8 cellular contexts compared by ENCODE assay signal in the genomic region with DNA sequence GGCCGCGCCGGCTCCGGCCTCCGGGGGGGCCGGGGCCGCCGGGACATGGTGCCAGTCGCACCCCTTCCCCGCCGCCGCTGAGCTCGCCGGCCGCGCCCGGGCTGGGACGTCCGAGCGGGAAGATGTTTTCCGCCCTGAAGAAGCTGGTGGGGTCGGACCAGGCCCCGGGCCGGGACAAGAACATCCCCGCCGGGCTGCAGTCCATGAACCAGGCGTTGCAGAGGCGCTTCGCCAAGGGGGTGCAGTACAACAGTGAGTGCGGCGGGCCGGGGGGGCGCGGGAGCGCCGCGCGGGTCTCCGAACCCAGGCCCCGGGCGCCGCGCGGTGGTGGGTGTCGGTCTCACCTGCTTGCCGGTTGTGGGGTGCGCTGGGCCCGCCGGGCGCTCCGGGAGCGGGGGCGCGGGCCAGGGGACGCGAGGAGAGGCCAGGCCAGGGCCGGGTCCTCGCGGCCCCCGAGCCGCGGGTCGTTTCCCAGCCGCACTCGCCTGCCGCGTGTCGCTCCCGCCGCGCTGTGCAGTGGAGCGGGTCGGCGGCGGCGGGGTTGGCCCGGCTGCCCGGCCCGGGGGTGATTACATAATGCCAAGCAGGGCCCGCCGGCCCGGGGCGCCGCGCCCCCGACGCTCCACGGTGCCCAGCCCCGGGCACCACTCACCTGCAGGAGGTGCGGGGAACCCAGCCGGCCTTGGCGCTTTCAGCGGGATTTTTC. TPM values are rescaled to one million over a fixed set of nuclear protein-coding genes. Genes with fewer than 3 reads are reported as not detected.
DNase-seq lines count a peak whose midpoint lies in the region; ATAC-seq and TF ChIP-seq lines count a peak whose summit lies in the region.

No MANE protein-coding gene starts in this region.

- ATAC-seq in HG03108 (IDR thresholded peaks at IDR 0.05; ENCODE audit: unreplicated experiment) (peak; percentile 14), GM18870 (IDR thresholded peaks at IDR 0.05; ENCODE audit: unreplicated experiment) (no peak)
- ATAC-seq in stimulated activated naive CD8-positive, alpha-beta T cell treated with anti-CD3 and anti-CD28 coated beads, Interleukin-15, Interleukin-2, amounts not matched to agents 100 U/mL and 50 U/mL, for 24 hours, result peak; percentile 22

- H3K27ac ChIP-seq in coronary artery, result peak overlapping the region; percentile 49 to 93

- no peak for TF ChIP-seq CTCF in coronary artery (IDR thresholded peaks at IDR 0.05)

- H3K4me3 ChIP-seq in coronary artery, result peak overlapping the region; percentile 89

- peak; percentile 52 for DNase-seq in stimulated activated CD4-positive, alpha-beta T cell treated with anti-CD3 and anti-CD28 coated beads, Interleukin-12 subunit alpha, Interleukin-12 subunit beta, amount 100 ng/mL, for 4 hours
- DNase-seq in stimulated activated CD4-positive, alpha-beta T cell treated with anti-CD3 and anti-CD28 coated beads, Interleukin-1b, Interleukin-23, amount 100 ng/mL, for 48 hours, result no peak
- DNase-seq in UCSD-AML1 (lab: John Stamatoyannopoulos, UW; ENCODE audit: unreplicated experiment), result peak; percentile 43
- DNase-seq in coronary artery (ENCODE audit: low spot score), result no peak
- peak; percentile 28 to 40 for DNase-seq in lung microvascular endothelial cell (ENCODE audit: low read depth in 2 of 2)
- DNase-seq in stimulated activated naive CD8-positive, alpha-beta T cell treated with anti-CD3 and anti-CD28 coated beads, Interleukin-15, Interleukin-2, amounts not matched to agents 100 U/mL and 50 U/mL, for 24 hours, result peak; percentile 53

RNA-seq across cellular contexts. Expression of a gene that starts 0.5 kb away (rescaled TPM):
- 43.8 and 47.7 TPM in 2 replicates for total RNA-seq in lung microvascular endothelial cell

RNA-seq across cellular contexts. Expression of a gene that starts 12.1 kb away (rescaled TPM):
- total RNA-seq in lung microvascular endothelial cell, result 0.22 and 1.4 TPM in 2 replicates

RNA-seq across cellular contexts. Expression of a gene that starts 17.1 kb away (rescaled TPM):
- total RNA-seq in lung microvascular endothelial cell, result 65.4 and 66.7 TPM in 2 replicates

RNA-seq across cellular contexts. Expression of a gene that starts 34.0 kb away (rescaled TPM):
- 0.44 and 1.4 TPM in 2 replicates for total RNA-seq in lung microvascular endothelial cell

RNA-seq across cellular contexts. Expression of a gene that starts 41.0 kb away (rescaled TPM):
- 242 and 316 TPM in 2 replicates for total RNA-seq in lung microvascular endothelial cell

Comparison
In these comparisons a context has a peak if more than half of its experiments do, and no peak if none do; other contexts are left out.
1. DNase-seq: peak in stimulated activated CD4-positive, alpha-beta T cell treated with anti-CD3 and anti-CD28 coated beads, Interleukin-12 subunit alpha, Interleukin-12 subunit beta, amount 100 ng/mL, for 4 hours (single experiment), UCSD-AML1 (single experiment), lung microvascular endothelial cell (2 of 2) and stimulated activated naive CD8-positive, alpha-beta T cell treated with anti-CD3 and anti-CD28 coated beads, Interleukin-15, Interleukin-2, amounts not matched to agents 100 U/mL and 50 U/mL, for 24 hours (single experiment); none in stimulated activated CD4-positive, alpha-beta T cell treated with anti-CD3 and anti-CD28 coated beads, Interleukin-1b, Interleukin-23, amount 100 ng/mL, for 48 hours (single experiment) and coronary artery (single experiment).